In the genomic region with DNA sequence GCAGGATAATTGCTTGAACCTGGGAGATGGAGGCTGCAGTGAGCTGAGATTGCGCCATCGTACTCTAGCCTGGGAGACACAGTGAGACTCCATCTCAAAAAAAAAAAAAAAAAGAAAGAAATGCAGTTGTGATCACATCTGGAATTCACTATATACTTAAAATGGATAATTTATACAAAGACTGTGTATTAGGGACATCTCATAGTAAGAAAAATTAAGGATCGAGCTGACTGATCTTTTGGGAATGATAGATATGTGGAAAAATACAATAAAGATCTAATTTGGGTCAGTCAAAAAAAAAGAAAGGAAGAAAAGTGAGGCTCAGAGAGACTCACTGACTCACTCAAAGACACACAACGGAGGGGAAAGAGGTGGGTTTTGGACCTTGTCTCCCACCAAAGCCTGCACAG, we compare ENCODE assay signal across 16 cellular contexts.
DNase-seq lines count a peak whose midpoint lies in the region; ATAC-seq, FAIRE-seq and TF ChIP-seq lines count a peak whose summit lies in the region.
"Had no signal": no experiment of that assay in that cellular context is flagged by ENCODE, and none has a peak within 500 bp of the region (broad histone marks: within the 10 kb centered on the region; RNA-seq: fewer than 3 reads in every experiment).

No MANE protein-coding gene starts in this region.

- H3K27ac Mint-ChIP-seq in Calu3 (ENCODE audit: unreplicated experiment) = no peak overlapping the region
- H3K27ac Mint-ChIP-seq in activated CD8-positive, alpha-beta memory T cell treated with anti-CD3 and anti-CD28 coated beads, Interleukin-2, amount 10 ng/mL, durations not matched to agents 7 days and 5 days = no peak overlapping the region
- H3K27ac Mint-ChIP-seq: natural killer cell had no signal

- H3K4me2 ChIP-seq in endothelial cell of umbilical vein (ENCODE audit: insufficient read depth, low read length) (no peak overlapping the region), osteoblast (ENCODE audit: insufficient read depth, low read length) (peak overlapping the region; percentile 57)

- H3K36me3 ChIP-seq in ACC112 (ENCODE audit: insufficient read depth, low read length) = peaks cover 16% of the 10 kb centered on the region; the same call in 1 of the 2 replicates
- H3K36me3 ChIP-seq in endothelial cell of umbilical vein (ENCODE audit: control insufficient read depth in 2 of 2, extremely low read depth in 1 of 2, insufficient read depth in 2 of 2, low read length in 2 of 2) = peaks cover 0 to 5% of the 10 kb centered on the region in 2 experiments
- H3K36me3 ChIP-seq in osteoblast (ENCODE audit: insufficient read depth, low read length) = peaks cover 29% of the 10 kb centered on the region
- no peaks in the 10 kb centered on the region for H3K36me3 ChIP-seq in aorta (ENCODE audit: control insufficient read depth in 1 of 2, insufficient read depth in 2 of 2, low read length in 1 of 2)

- DNase-seq in RWPE1 (ENCODE audit: low spot score) = no peak
- no peak for DNase-seq in endothelial cell of umbilical vein (ENCODE audit: low read depth, low spot score)
- peak; percentile 97 for DNase-seq in osteoblast (ENCODE audit: insufficient read length, low spot score, missing footprints)
- no peak for DNase-seq in Calu3
- no peak for DNase-seq in aorta
- DNase-seq in activated CD8-positive, alpha-beta memory T cell treated with anti-CD3 and anti-CD28 coated beads, Interleukin-2, amount 10 ng/mL, durations not matched to agents 7 days and 5 days = no peak
- no peak for DNase-seq in hypothalamus (lab: John Stamatoyannopoulos, UW)
- DNase-seq: activated T-cell treated with anti-CD3 and anti-CD28 coated beads, Interleukin-2, amount 50 U/mL, for 4 hours; DMS79 treated with DMSO at 0.1 percent for 48 hours; islet precursor cell; natural killer cell; NCI-H1436 treated with DMSO at 0.1 percent for 48 hours; NCI-H82 had no signal

- H2AFZ ChIP-seq in ACC112 (ENCODE audit: low read length, unreplicated experiment) (no peak overlapping the region), endothelial cell of umbilical vein (ENCODE audit: low read depth, low read length) (no peak overlapping the region), osteoblast (ENCODE audit: low read length) (no peak overlapping the region)

- no peaks in the 10 kb centered on the region for H3K9me1 ChIP-seq in endothelial cell of umbilical vein (replicated peaks; ENCODE audit: control insufficient read depth, extremely low read depth, insufficient read depth, low read length)

- H3K9me3 Mint-ChIP-seq in Calu3 (ENCODE audit: low read depth, unreplicated experiment) = no peaks in the 10 kb centered on the region
- no peaks in the 10 kb centered on the region for H3K9me3 Mint-ChIP-seq in activated CD8-positive, alpha-beta memory T cell treated with anti-CD3 and anti-CD28 coated beads, Interleukin-2, amount 10 ng/mL, durations not matched to agents 7 days and 5 days (ENCODE audit: low read depth)
- H3K9me3 Mint-ChIP-seq: activated T-cell treated with anti-CD3 and anti-CD28 coated beads, Interleukin-2, amount 50 U/mL, for 4 hours; IgD-negative memory B cell; natural killer cell; WTC11 had no signal

- H3K27me3 Mint-ChIP-seq in Calu3 (ENCODE audit: unreplicated experiment) = no peaks in the 10 kb centered on the region
- H3K27me3 Mint-ChIP-seq in activated CD8-positive, alpha-beta memory T cell treated with anti-CD3 and anti-CD28 coated beads, Interleukin-2, amount 10 ng/mL, durations not matched to agents 7 days and 5 days = no peaks in the 10 kb centered on the region
- H3K27me3 Mint-ChIP-seq: IgD-negative memory B cell had no signal

- H3K27me3 ChIP-seq in ACC112 (ENCODE audit: insufficient read depth, low read length) (no peaks in the 10 kb centered on the region), endothelial cell of umbilical vein (ENCODE audit: control insufficient read depth in 2 of 2, insufficient read depth in 2 of 2, low read length in 2 of 2) (no peaks in the 10 kb centered on the region), osteoblast (ENCODE audit: insufficient read depth, low read length) (no peaks in the 10 kb centered on the region), aorta (ENCODE audit: control insufficient read depth in 1 of 2, insufficient read depth in 2 of 2, low read length in 1 of 2) (no peaks in the 10 kb centered on the region)

- dilution Hi-C loops in endothelial cell of umbilical vein (cut with MboI; ENCODE audit: extremely low pct_ligation_motif_present, low sequenced_read_pairs) = no loop called here

- CTCF ChIA-PET in RWPE1 (lab: Yijun Ruan, JAX) = interaction anchor here (0.7 kb wide), 1 partner anchor 8 kb away, joined by 9 read pairs; no protein-coding TSS in a partner anchor
- CTCF ChIA-PET in endothelial cell of umbilical vein (lab: Charles Lee) = interaction anchor here (1.1 to 3.2 kb wide), 10 partner anchors 10 to 50 kb away, joined by 3 to 24 read pairs (median 10); no protein-coding TSS in a partner anchor
- CTCF ChIA-PET in Calu3 (lab: Charles Lee) = interaction anchor here (0.6 kb wide), 1 partner anchor 25 kb away, joined by 3 read pairs; no protein-coding TSS in a partner anchor
- CTCF ChIA-PET in activated CD8-positive, alpha-beta memory T cell treated with anti-CD3 and anti-CD28 coated beads, Interleukin-2, amount 10 ng/mL, durations not matched to agents 7 days and 5 days (lab: Charles Lee) = interaction anchor here (0.8 to 2.1 kb wide), 4 partner anchors 17 to 48 kb away, joined by 3 to 6 read pairs (median 4); no protein-coding TSS in a partner anchor

- H3K79me2 ChIP-seq in ACC112 (ENCODE audit: control insufficient read depth, insufficient read depth, low read length, unreplicated experiment) (peaks cover 96% of the 10 kb centered on the region), endothelial cell of umbilical vein (ENCODE audit: control insufficient read depth, insufficient read depth, low read length) (peaks cover 96% of the 10 kb centered on the region), osteoblast (ENCODE audit: insufficient read depth, low read length) (peaks cover 95% of the 10 kb centered on the region)

- peaks cover 75% of the 10 kb centered on the region for H3K4me1 ChIP-seq in ACC112 (ENCODE audit: control insufficient read depth, insufficient read depth, low read length, unreplicated experiment)
- peaks cover 39% of the 10 kb centered on the region for H3K4me1 ChIP-seq in endothelial cell of umbilical vein (ENCODE audit: control insufficient read depth, extremely low read depth, insufficient read depth, low read length)
- H3K4me1 ChIP-seq in osteoblast (ENCODE audit: insufficient read depth, low read length) = peaks cover 91% of the 10 kb centered on the region
- no peaks in the 10 kb centered on the region for H3K4me1 ChIP-seq in aorta (ENCODE audit: control insufficient read depth in 1 of 2, insufficient read depth in 2 of 2, low read length in 2 of 2)

- POLR2A ChIA-PET in RWPE1 (lab: Yijun Ruan, JAX; ENCODE audit: low non-redundant PET) = no interaction called here
- POLR2A ChIA-PET in endothelial cell of umbilical vein (lab: Charles Lee) = no interaction called here

- H3K27ac ChIP-seq in ACC112 (ENCODE audit: low read depth, low read length) (peak overlapping the region; percentile 92), RWPE1 (peak overlapping the region; percentile 99), endothelial cell of umbilical vein (ENCODE audit: insufficient read depth, low read depth, low read length) (peak overlapping the region; percentile 68), osteoblast (ENCODE audit: low read depth, low read length) (peak overlapping the region; percentile 92), aorta (ENCODE audit: low read depth in 1 of 2, low read length in 2 of 2) (peak overlapping the region in 1 of 2 donors; percentile 58)

- FAIRE-seq in endothelial cell of umbilical vein (lab: Jason Lieb, UNC) = no peak

- H3K4me3 ChIP-seq in ACC112 (ENCODE audit: low read depth, low read length) (no peak overlapping the region), endothelial cell of umbilical vein (replicated peaks in 1 of 3; ENCODE audit: insufficient read depth in 1 of 3, low read depth in 1 of 3, low read length in 3 of 3) (no peak overlapping the region), osteoblast (ENCODE audit: insufficient read depth, low read length) (no peak overlapping the region), aorta (ENCODE audit: low read length in 2 of 2) (no peak overlapping the region)

- H3K4me3 Mint-ChIP-seq in Calu3 (ENCODE audit: low read depth, unreplicated experiment) = no peak overlapping the region
- H3K4me3 Mint-ChIP-seq in activated CD8-positive, alpha-beta memory T cell treated with anti-CD3 and anti-CD28 coated beads, Interleukin-2, amount 10 ng/mL, durations not matched to agents 7 days and 5 days = no peak overlapping the region
- H3K4me3 Mint-ChIP-seq: activated T-cell treated with anti-CD3 and anti-CD28 coated beads, Interleukin-2, amount 50 U/mL, for 4 hours; IgD-negative memory B cell; natural killer cell; WTC11 had no signal

- H3K36me3 Mint-ChIP-seq in Calu3 (ENCODE audit: insufficient read depth, unreplicated experiment) = peaks cover 22% of the 10 kb centered on the region
- no peaks in the 10 kb centered on the region for H3K36me3 Mint-ChIP-seq in activated CD8-positive, alpha-beta memory T cell treated with anti-CD3 and anti-CD28 coated beads, Interleukin-2, amount 10 ng/mL, durations not matched to agents 7 days and 5 days
- H3K36me3 Mint-ChIP-seq: IgD-negative memory B cell, natural killer cell, WTC11 had no signal

- intact Hi-C loops in endothelial cell of umbilical vein (cut with micrococcal nuclease) (loop anchor here (1.0 to 2.0 kb wide), 2 partner anchors 34 to 47 kb away; no protein-coding TSS in a partner anchor), Calu3 (cut with micrococcal nuclease; ENCODE audit: unreplicated experiment) (no loop called here), aorta (cut with DNase I) (no loop called here)

- H3K4me1 Mint-ChIP-seq in Calu3 (ENCODE audit: low read depth, unreplicated experiment) = peaks cover 22% of the 10 kb centered on the region
- H3K4me1 Mint-ChIP-seq in activated CD8-positive, alpha-beta memory T cell treated with anti-CD3 and anti-CD28 coated beads, Interleukin-2, amount 10 ng/mL, durations not matched to agents 7 days and 5 days = peaks cover 2% of the 10 kb centered on the region
- H3K4me1 Mint-ChIP-seq: IgD-negative memory B cell had no signal

- no peak for TF ChIP-seq CTCF in RWPE1 (conservative IDR thresholded peaks at IDR 0.05; ENCODE audit: low read depth)
- no peak for TF ChIP-seq CTCF in endothelial cell of umbilical vein (IDR thresholded peaks at IDR 0.05; ENCODE audit: extremely low read depth in 1 of 2, insufficient read depth in 1 of 2, low read depth in 1 of 2, low read length in 2 of 2)
- TF ChIP-seq CTCF in osteoblast (IDR thresholded peaks at IDR 0.05; ENCODE audit: extremely low read depth, low read depth, low read length) = no peak
- no peak for TF ChIP-seq CTCF in Calu3 (IDR thresholded peaks at IDR 0.05; ENCODE audit: unreplicated experiment)

- H3K9me3 ChIP-seq in endothelial cell of umbilical vein (replicated peaks; ENCODE audit: control insufficient read depth, insufficient read depth, low read length) (no peaks in the 10 kb centered on the region), osteoblast (ENCODE audit: low read depth, low read length) (no peaks in the 10 kb centered on the region), aorta (ENCODE audit: control insufficient read depth, low read length) (no peaks in the 10 kb centered on the region)

- WGBS in aorta, 2 donors = 45 to 52% methylated on average over 4 of the region's 4 CpGs

- H4K20me1 ChIP-seq in endothelial cell of umbilical vein (replicated peaks; ENCODE audit: control insufficient read depth, extremely low read depth, insufficient read depth, low read length) = no peaks in the 10 kb centered on the region
- peaks cover 60% of the 10 kb centered on the region for H4K20me1 ChIP-seq in osteoblast (ENCODE audit: insufficient read depth, low read length)

- ATAC-seq in aorta (ENCODE audit: low FRiP score) = no peak
- ATAC-seq in activated CD8-positive, alpha-beta memory T cell treated with anti-CD3 and anti-CD28 coated beads, Interleukin-2, amount 10 ng/mL, durations not matched to agents 7 days and 5 days = no peak
- ATAC-seq: activated T-cell treated with anti-CD3 and anti-CD28 coated beads, Interleukin-2, amount 50 U/mL, for 4 hours; natural killer cell; WTC11 had no signal

- BruUV-seq in endothelial cell of umbilical vein (replicated peaks; lab: Mats Ljungman, UMichigan) = no TSS peak
- no TSS peak for BruUV-seq in Calu3 (replicated peaks; lab: Mats Ljungman, UMichigan)

- H3K9ac ChIP-seq in endothelial cell of umbilical vein (replicated peaks; ENCODE audit: extremely low read depth, insufficient read depth, low read length) = no peak overlapping the region

- TF ChIP-seq POLR2A in endothelial cell of umbilical vein (IDR thresholded peaks at IDR 0.05; ENCODE audit: low read depth, low read length) = no peak
